ENCODE assay signal across 8 cellular contexts in the genomic region with DNA sequence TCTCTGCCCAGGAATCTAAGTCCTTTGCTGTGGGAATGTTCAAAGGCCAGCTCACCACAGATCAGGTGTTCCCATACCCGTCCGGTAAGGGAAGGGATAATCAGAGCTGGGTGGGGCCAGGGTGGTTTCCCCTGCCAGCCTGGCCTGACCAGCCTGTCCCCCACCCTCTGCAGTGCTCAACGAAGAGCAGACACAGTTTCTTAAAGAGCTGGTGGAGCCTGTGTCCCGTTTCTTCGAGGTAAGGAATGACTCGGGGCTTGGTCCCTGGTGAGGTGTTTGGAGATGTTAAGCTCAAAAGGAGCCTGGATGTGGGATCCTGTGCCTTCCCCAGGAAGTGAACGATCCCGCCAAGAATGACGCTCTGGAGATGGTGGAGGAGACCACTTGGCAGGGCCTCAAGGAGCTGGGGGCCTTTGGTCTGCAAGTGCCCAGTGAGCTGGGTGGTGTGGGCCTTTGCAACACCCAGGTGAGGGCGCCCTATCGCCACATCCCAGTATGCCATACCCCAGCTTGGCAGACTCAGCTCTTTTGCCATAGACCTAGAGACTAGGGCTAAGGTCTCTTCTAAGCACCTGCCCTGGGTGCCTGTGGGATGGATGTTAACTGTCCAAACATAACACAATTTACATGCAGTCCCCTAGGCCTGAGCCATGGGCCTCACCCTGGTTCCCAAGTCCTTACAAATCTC. TPM values are rescaled to one million over a fixed set of nuclear protein-coding genes. Genes with fewer than 3 reads are reported as not detected.
DNase-seq lines count a peak whose midpoint lies in the region; ATAC-seq and TF ChIP-seq lines count a peak whose summit lies in the region.

No MANE protein-coding gene starts in this region.

- H3K4me3 ChIP-seq in GM23338 (peak overlapping the region; percentile 83), Peyer's patch (peak overlapping the region; percentile 67 to 92 (median 78)), heart left ventricle (peak overlapping the region; percentile 69 to 100 (median 96))

- peaks cover 19% of the 10 kb centered on the region for H3F3A ChIP-seq in GM23338 (replicated peaks; ENCODE audit: low read depth)

- H3K27me3 Mint-ChIP-seq in GM23338 (ENCODE audit: insufficient read depth, low read depth, poor library complexity), result peaks cover 48% of the 10 kb centered on the region

- intact Hi-C loops in heart left ventricle (cut with DNase I), result loop anchor here in 1 of 10 donors (2.0 kb wide), 1 partner anchor 16 kb away; no protein-coding TSS in a partner anchor

- peaks cover 39% of the 10 kb centered on the region for H3K4me1 ChIP-seq in GM23338 (ENCODE audit: insufficient read depth)
- H3K4me1 ChIP-seq in Peyer's patch, result peaks cover 5 to 46% (median 13%) of the 10 kb centered on the region in 4 donors
- peaks cover 6 to 89% (median 46%) of the 10 kb centered on the region in 12 donors for H3K4me1 ChIP-seq in heart left ventricle

- peak; percentile 54 to 73 for TF ChIP-seq CTCF in GM23338 (conservative IDR thresholded peaks at IDR 0.05; ENCODE audit: low read depth in 2 of 2)
- TF ChIP-seq CTCF in Peyer's patch (IDR thresholded peaks at IDR 0.05), result peak in 5 of 6 experiments; percentile 41 to 74 (median 63)
- peak in 8 of 12 donors; percentile 12 to 47 (median 36) for TF ChIP-seq CTCF in heart left ventricle (IDR thresholded peaks at IDR 0.05)

- H2AFZ ChIP-seq in GM23338, result no peak overlapping the region

- H3K4me1 Mint-ChIP-seq in GM23338, result peaks cover 44% of the 10 kb centered on the region

- ATAC-seq in GM23338 (peak; percentile 53), heart left ventricle (peak; percentile 3 to 25 (median 8)), HG03159 (IDR thresholded peaks at IDR 0.05; ENCODE audit: unreplicated experiment) (no peak)

- peak overlapping the region; percentile 91 for H3K4me3 Mint-ChIP-seq in GM23338

- no peaks in the 10 kb centered on the region for H3K9me3 ChIP-seq in Peyer's patch
- H3K9me3 ChIP-seq in heart left ventricle, result no peaks in the 10 kb centered on the region

- WGBS in heart left ventricle, 4 donors, result 20 to 30% (median 28%) methylated on average over 10 to 11 of the region's 11 CpGs

- TF ChIP-seq POLR2A in Peyer's patch (IDR thresholded peaks at IDR 0.05) (peak in 1 of 2 donors; percentile 32), heart left ventricle (IDR thresholded peaks at IDR 0.05) (no peak)

- H3K79me2 ChIP-seq in GM23338 (replicated peaks; ENCODE audit: insufficient read depth), result peaks cover 12% of the 10 kb centered on the region

- peaks cover 27% of the 10 kb centered on the region for H4K20me1 ChIP-seq in GM23338 (replicated peaks; ENCODE audit: insufficient read depth)

- H3K36me3 ChIP-seq in GM23338 (ENCODE audit: insufficient read depth) (peaks cover 11% of the 10 kb centered on the region; the same call in 1 of the 2 replicates), Peyer's patch (peaks cover 0 to 41% (median 0%) of the 10 kb centered on the region in 3 donors), heart left ventricle (peaks cover 0 to 51% (median 49%) of the 10 kb centered on the region in 9 donors)

- no peaks in the 10 kb centered on the region; the same call in 1 of the 3 replicates for H3K9me3 Mint-ChIP-seq in GM23338

- peak; percentile 22 to 32 for DNase-seq in AML-193 (lab: John Stamatoyannopoulos, UW)
- peak; percentile 75 for DNase-seq in GM23338 (ENCODE audit: low spot score)
- peak; percentile 57 to 84 (median 79) for DNase-seq in Peyer's patch
- DNase-seq in activated naive CD4-positive, alpha-beta T cell treated with anti-CD3 and anti-CD28 coated beads, Interleukin-2, amount 50 U/mL, for 16 hours, result peak; percentile 67
- DNase-seq in heart left ventricle, result peak; percentile 60 to 67 (median 64)
- peak; percentile 58 for DNase-seq in renal cortical epithelial cell (ENCODE audit: low read depth)
- DNase-seq in GOT3 (lab: John Stamatoyannopoulos, UW), result no peak

- H3K36me3 Mint-ChIP-seq in GM23338 (ENCODE audit: low read depth), result peaks cover 51% of the 10 kb centered on the region

- H3K9me2 ChIP-seq in GM23338 (ENCODE audit: insufficient read depth), result no peaks in the 10 kb centered on the region

- H3K27me3 ChIP-seq in GM23338 (ENCODE audit: insufficient read depth) (no peaks in the 10 kb centered on the region), Peyer's patch (no peaks in the 10 kb centered on the region), heart left ventricle (no peaks in the 10 kb centered on the region)

- H3K27ac ChIP-seq in GM23338 (ENCODE audit: low read depth) (no peak overlapping the region), Peyer's patch (peak overlapping the region; percentile 91 to 100 (median 94)), heart left ventricle (peak overlapping the region; percentile 95 to 100 (median 98))

- H3K27ac Mint-ChIP-seq in GM23338, result peak overlapping the region; percentile 89

- H3K4me2 ChIP-seq in GM23338, result peak overlapping the region; percentile 92

TF ChIP-seq in GM23338, 12 proteins besides CTCF, POLR2A, EP300 and RAD21:
- peak; percentile 14; the same call in 1 of the 2 replicates for TF ChIP-seq POLR2AphosphoS5 (IDR thresholded peaks at IDR 0.05; ENCODE audit: low read depth)
- TF ChIP-seq, protein P1, sequence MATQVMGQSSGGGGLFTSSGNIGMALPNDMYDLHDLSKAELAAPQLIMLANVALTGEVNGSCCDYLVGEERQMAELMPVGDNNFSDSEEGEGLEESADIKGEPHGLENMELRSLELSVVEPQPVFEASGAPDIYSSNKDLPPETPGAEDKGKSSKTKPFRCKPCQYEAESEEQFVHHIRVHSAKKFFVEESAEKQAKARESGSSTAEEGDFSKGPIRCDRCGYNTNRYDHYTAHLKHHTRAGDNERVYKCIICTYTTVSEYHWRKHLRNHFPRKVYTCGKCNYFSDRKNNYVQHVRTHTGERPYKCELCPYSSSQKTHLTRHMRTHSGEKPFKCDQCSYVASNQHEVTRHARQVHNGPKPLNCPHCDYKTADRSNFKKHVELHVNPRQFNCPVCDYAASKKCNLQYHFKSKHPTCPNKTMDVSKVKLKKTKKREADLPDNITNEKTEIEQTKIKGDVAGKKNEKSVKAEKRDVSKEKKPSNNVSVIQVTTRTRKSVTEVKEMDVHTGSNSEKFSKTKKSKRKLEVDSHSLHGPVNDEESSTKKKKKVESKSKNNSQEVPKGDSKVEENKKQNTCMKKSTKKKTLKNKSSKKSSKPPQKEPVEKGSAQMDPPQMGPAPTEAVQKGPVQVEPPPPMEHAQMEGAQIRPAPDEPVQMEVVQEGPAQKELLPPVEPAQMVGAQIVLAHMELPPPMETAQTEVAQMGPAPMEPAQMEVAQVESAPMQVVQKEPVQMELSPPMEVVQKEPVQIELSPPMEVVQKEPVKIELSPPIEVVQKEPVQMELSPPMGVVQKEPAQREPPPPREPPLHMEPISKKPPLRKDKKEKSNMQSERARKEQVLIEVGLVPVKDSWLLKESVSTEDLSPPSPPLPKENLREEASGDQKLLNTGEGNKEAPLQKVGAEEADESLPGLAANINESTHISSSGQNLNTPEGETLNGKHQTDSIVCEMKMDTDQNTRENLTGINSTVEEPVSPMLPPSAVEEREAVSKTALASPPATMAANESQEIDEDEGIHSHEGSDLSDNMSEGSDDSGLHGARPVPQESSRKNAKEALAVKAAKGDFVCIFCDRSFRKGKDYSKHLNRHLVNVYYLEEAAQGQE (IDR thresholded peaks at IDR 0.05; ENCODE audit: unreplicated experiment), result no peak
- TF ChIP-seq EZH2phosphoT487 (IDR thresholded peaks at IDR 0.05; ENCODE audit: unreplicated experiment), result no peak
- TF ChIP-seq CREB1 (CRISPR knock-in tag; IDR thresholded peaks at IDR 0.05; ENCODE audit: low read depth), result no peak
- TF ChIP-seq EZH2 (IDR thresholded peaks at IDR 0.05; ENCODE audit: low read depth, unreplicated experiment), result no peak
TF ChIP-seq in GM23338: peak in this region for 1.

RNA-seq across cellular contexts. Expression of gene ACADVL, which starts 1.0 kb away (rescaled TPM):
- total RNA-seq in GM23338 (2014; rRNA removed; shearing (Covaris generic)), result 108 and 152 TPM in 2 replicates
- 139 and 156 TPM in 2 replicates for polyA plus RNA-seq in GM23338 (2016; fragmentation: Nextera tagmentation; extraction: Ambion mirVana)
- total RNA-seq in Peyer's patch, result 1,000 to 10,000 TPM; 1,292 to 4,167 (median 1,553) TPM
- total RNA-seq in heart left ventricle, result 1,000 to 10,000 TPM in 7 of 9 donors, 100 to 1,000 TPM in 2; 874 to 2,110 (median 1,385) TPM
- polyA plus RNA-seq in heart left ventricle, result 1,000 to 10,000 TPM in 1 of 2 donors, 100 to 1,000 TPM in 1; 601 to 2,758 TPM
- 307 and 382 TPM in 2 replicates for total RNA-seq in renal cortical epithelial cell

RNA-seq across cellular contexts. Expression of gene DLG4, which starts 1.1 kb away (rescaled TPM):
- total RNA-seq in GM23338 (2014; rRNA removed; shearing (Covaris generic)), result 28.7 and 31.0 TPM in 2 replicates
- 7.7 and 11.1 TPM in 2 replicates for polyA plus RNA-seq in GM23338 (2016; fragmentation: Nextera tagmentation; extraction: Ambion mirVana)
- total RNA-seq in Peyer's patch, result 10 to 100 TPM in 2 of 4 donors, 1 to 10 TPM in 2; 2.6 to 15.7 (median 9.4) TPM
- 10 to 100 TPM; 12.0 to 24.3 (median 16.6) TPM for total RNA-seq in heart left ventricle
- 10 to 100 TPM in 1 of 2 donors, 1 to 10 TPM in 1; 5.3 to 15.5 TPM for polyA plus RNA-seq in heart left ventricle
- total RNA-seq in renal cortical epithelial cell, result 2.1 and 22.2 TPM in 2 replicates

RNA-seq across cellular contexts. Expression of gene DVL2, which starts 13.6 kb away (rescaled TPM):
- 53.9 and 80.6 TPM in 2 replicates for total RNA-seq in GM23338 (2014; rRNA removed; shearing (Covaris generic))
- polyA plus RNA-seq in GM23338 (2016; fragmentation: Nextera tagmentation; extraction: Ambion mirVana), result 17.6 and 19.7 TPM in 2 replicates
- 10 to 100 TPM; 42.1 to 61.9 (median 50.1) TPM for total RNA-seq in Peyer's patch
- total RNA-seq in heart left ventricle, result 10 to 100 TPM; 14.0 to 28.6 (median 17.8) TPM
- 10 to 100 TPM; 13.0 to 15.6 TPM for polyA plus RNA-seq in heart left ventricle
- total RNA-seq in renal cortical epithelial cell, result 26.4 and 47.5 TPM in 2 replicates

RNA-seq across cellular contexts. Expression of gene PHF23, which starts 18.5 kb away (rescaled TPM):
- 33.2 and 51.0 TPM in 2 replicates for total RNA-seq in GM23338 (2014; rRNA removed; shearing (Covaris generic))
- polyA plus RNA-seq in GM23338 (2016; fragmentation: Nextera tagmentation; extraction: Ambion mirVana) (35.4 and 36.6 TPM in 2 replicates), heart left ventricle (10 to 100 TPM; 13.7 to 31.8 TPM)
- total RNA-seq in Peyer's patch (10 to 100 TPM; 22.2 to 38.8 (median 35.1) TPM), heart left ventricle (10 to 100 TPM; 19.1 to 36.7 (median 23.0) TPM), renal cortical epithelial cell (41.2 and 50.7 TPM in 2 replicates)

RNA-seq across cellular contexts. Expression of gene GABARAP, which starts 21.5 kb away (rescaled TPM):
- 88.8 and 128 TPM in 2 replicates for total RNA-seq in GM23338 (2014; rRNA removed; shearing (Covaris generic))
- 497 and 520 TPM in 2 replicates for polyA plus RNA-seq in GM23338 (2016; fragmentation: Nextera tagmentation; extraction: Ambion mirVana)
- total RNA-seq in Peyer's patch, result 100 to 1,000 TPM; 288 to 521 (median 367) TPM
- 100 to 1,000 TPM; 293 to 591 (median 491) TPM for total RNA-seq in heart left ventricle
- 100 to 1,000 TPM; 580 to 674 TPM for polyA plus RNA-seq in heart left ventricle
- 137 and 148 TPM in 2 replicates for total RNA-seq in renal cortical epithelial cell
